In the genomic region with DNA sequence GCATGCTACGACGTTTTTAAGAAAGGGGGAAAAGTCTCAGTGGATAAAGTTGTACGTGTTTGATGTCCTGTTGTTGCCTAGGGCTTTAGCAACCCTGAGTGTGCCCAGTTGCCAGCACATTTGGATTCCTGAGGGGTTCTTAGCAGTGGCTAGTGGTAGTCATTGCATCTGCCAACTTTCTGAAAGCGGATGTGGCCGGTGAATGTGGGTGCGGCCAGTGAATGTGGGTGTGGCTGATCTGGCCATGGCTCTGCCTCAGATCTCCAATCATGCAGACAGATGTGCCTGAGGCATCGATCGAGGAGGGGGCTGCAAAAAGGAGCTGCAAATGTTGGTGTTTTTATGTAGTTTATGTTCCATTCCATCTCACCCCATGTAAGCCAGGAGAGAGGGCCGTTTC, we compare ENCODE assay signal across 11 cellular contexts.
DNase-seq lines count a peak whose midpoint lies in the region; ATAC-seq lines count a peak whose summit lies in the region.
"Had no signal": no experiment of that assay in that cellular context is flagged by ENCODE, and none has a peak within 500 bp of the region (broad histone marks: within the 10 kb centered on the region; RNA-seq: fewer than 3 reads in every experiment).

No MANE protein-coding gene starts in this region.

- ATAC-seq in GM19455 (IDR thresholded peaks at IDR 0.05; ENCODE audit: unreplicated experiment) (no peak), HG03354 (IDR thresholded peaks at IDR 0.05; ENCODE audit: poor library complexity, severe bottlenecking, unreplicated experiment) (no peak)
- ATAC-seq: PC-3 had no signal

- DNase-seq in AG20443 (ENCODE audit: low spot score) (peak; percentile 43), HuH-7 (ENCODE audit: low spot score) (peak; percentile 12), astrocyte of the hippocampus (ENCODE audit: low read depth, low spot score) (peak; percentile 62), left kidney (ENCODE audit: low read depth, low spot score) (peak; percentile 61), SHP77 treated with DMSO at 0.1 percent for 48 hours (lab: John Stamatoyannopoulos, UW) (no peak)
- no peak for DNase-seq in stimulated activated CD4-positive, alpha-beta T cell treated with anti-CD3 and anti-CD28 coated beads, Interleukin-4, amount 100 ng/mL, for 1 hour
- DNase-seq: activated CD8-positive, alpha-beta memory T cell treated with anti-CD3 and anti-CD28 coated beads for 24 hours; nucleus accumbens; PC-3 had no signal

Comparison
In these comparisons a context has a peak if more than half of its experiments do, and no peak if none do; other contexts are left out.
1. DNase-seq: peak in AG20443 (single experiment), HuH-7 (single experiment), astrocyte of the hippocampus (single experiment) and left kidney (single experiment); none in SHP77 treated with DMSO at 0.1 percent for 48 hours (single experiment) and stimulated activated CD4-positive, alpha-beta T cell treated with anti-CD3 and anti-CD28 coated beads, Interleukin-4, amount 100 ng/mL, for 1 hour (single experiment).